28 cellular contexts compared by ENCODE assay signal in genomic region chr6:18136260-18136659, GRCh38.
"Had no signal": no experiment of that assay in that cellular context is flagged by ENCODE, and none has a peak within 500 bp of the region (broad histone marks: within the 10 kb centered on the region; RNA-seq: fewer than 3 reads in every experiment).

No MANE protein-coding gene starts in this region.

- H3K27ac ChIP-seq: coronary artery, dorsolateral prefrontal cortex, epithelial cell of prostate, esophagus squamous epithelium, gastrocnemius medialis, heart right ventricle, left lung, lower lobe of right lung had no signal

- H3K9me3 ChIP-seq: esophagus squamous epithelium, gastrocnemius medialis, heart right ventricle, left lung, lower lobe of right lung, mucosa of descending colon had no signal

- H3K27me3 Mint-ChIP-seq: naive B cell had no signal

- H3K9me3 Mint-ChIP-seq: immature natural killer cell, mesothelial cell of epicardium, naive B cell had no signal

- H3K4me3 Mint-ChIP-seq: immature natural killer cell, mesothelial cell of epicardium had no signal

- DNase-seq: dermis blood vessel endothelial cell; dorsolateral prefrontal cortex; effector CD4-positive, alpha-beta T cell; effector memory CD4-positive, alpha-beta T cell; erythroblast; esophagus squamous epithelium; foreskin fibroblast; foreskin melanocyte; gastrocnemius medialis; glutamatergic neuron; head of caudate nucleus; heart right ventricle; hypothalamus; immature natural killer cell; islet precursor cell; kidney; kidney glomerular epithelial cell; left colon; left lung; left ventricle myocardium superior; lower lobe of right lung; mesenchymal stem cell; mucosa of descending colon; naive B cell had no signal

- H3K27ac Mint-ChIP-seq: immature natural killer cell, mesothelial cell of epicardium, naive B cell had no signal

- H3K4me1 ChIP-seq: esophagus squamous epithelium, gastrocnemius medialis, heart right ventricle, left lung, lower lobe of right lung had no signal

- H3K4me3 ChIP-seq: coronary artery, dorsolateral prefrontal cortex, esophagus squamous epithelium, gastrocnemius medialis, heart right ventricle, left lung, lower lobe of right lung, mucosa of descending colon had no signal

- H3K4me1 Mint-ChIP-seq: immature natural killer cell had no signal

- H3K27me3 ChIP-seq: dorsolateral prefrontal cortex, esophagus squamous epithelium, gastrocnemius medialis, heart right ventricle, left lung had no signal

- ATAC-seq: esophagus mucosa, gastrocnemius medialis, heart right ventricle, left colon, left lung, left ventricle myocardium superior, lower lobe of right lung, mucosa of descending colon had no signal
